25 cellular contexts compared by ENCODE assay signal in the genomic region with DNA sequence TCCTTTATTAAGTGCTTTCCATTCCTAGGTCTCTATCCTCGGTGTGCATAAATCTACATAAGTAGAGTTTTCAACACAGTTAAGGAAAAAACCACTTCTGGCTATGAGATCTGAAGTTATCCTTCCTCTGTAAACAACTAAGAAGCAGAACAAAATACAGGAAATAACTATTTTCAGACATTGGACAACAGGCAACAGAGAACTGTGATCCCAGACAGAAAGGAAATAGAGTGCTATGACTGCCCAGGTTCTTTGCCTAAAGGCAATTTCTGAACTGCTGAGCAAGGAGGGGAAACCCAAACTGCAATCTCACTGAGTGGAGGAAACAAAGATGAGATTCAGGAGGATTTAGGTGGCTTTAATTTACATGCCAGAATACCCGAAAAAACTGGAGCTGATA.
DNase-seq lines count a peak whose midpoint lies in the region; ATAC-seq and TF ChIP-seq lines count a peak whose summit lies in the region.
"Had no signal": no experiment of that assay in that cellular context is flagged by ENCODE, and none has a peak within 500 bp of the region (broad histone marks: within the 10 kb centered on the region; RNA-seq: fewer than 3 reads in every experiment).

No MANE protein-coding gene starts in this region.

- TF ChIP-seq CTCF in A673 (conservative IDR thresholded peaks at IDR 0.05; ENCODE audit: low read depth, low read length) = no peak
- TF ChIP-seq CTCF in GM23338 (conservative IDR thresholded peaks at IDR 0.05; ENCODE audit: low read depth in 2 of 2) = no peak
- TF ChIP-seq CTCF in mammary epithelial cell (conservative IDR thresholded peaks at IDR 0.05 in 1 of 2, IDR thresholded peaks at IDR 0.05 in 1 of 2; ENCODE audit: extremely low read depth in 1 of 2, insufficient read depth in 1 of 2, low read depth in 1 of 2, low read length in 2 of 2) = no peak
- no peak for TF ChIP-seq CTCF in CD14-positive monocyte (IDR thresholded peaks at IDR 0.05)

- no peaks in the 10 kb centered on the region; the same call in 1 of the 2 replicates for H3K9me2 ChIP-seq in GM23338 (ENCODE audit: insufficient read depth)

- H3K4me1 ChIP-seq in A673 (ENCODE audit: insufficient read depth, low read length, poor library complexity, severe bottlenecking) (peaks cover 7% of the 10 kb centered on the region), GM23338 (ENCODE audit: insufficient read depth) (no peaks in the 10 kb centered on the region), mammary epithelial cell (ENCODE audit: insufficient read depth, low read length) (peaks cover 26% of the 10 kb centered on the region)

- H3K79me2 ChIP-seq in GM23338 (replicated peaks; ENCODE audit: insufficient read depth) (no peaks in the 10 kb centered on the region), mammary epithelial cell (ENCODE audit: insufficient read depth, low read length) (no peaks in the 10 kb centered on the region)

- ATAC-seq in GM23338 = no peak
- ATAC-seq: K562, lower lobe of right lung, Right ventricle myocardium inferior had no signal

- no peaks in the 10 kb centered on the region for H3K27me3 ChIP-seq in A673 (replicated peaks; ENCODE audit: insufficient read depth, low read depth, low read length, poor library complexity)
- no peaks in the 10 kb centered on the region for H3K27me3 ChIP-seq in GM23338 (ENCODE audit: insufficient read depth)
- no peaks in the 10 kb centered on the region for H3K27me3 ChIP-seq in mammary epithelial cell (ENCODE audit: insufficient read depth, low read length)
- H3K27me3 ChIP-seq: esophagus squamous epithelium had no signal

- CTCF ChIA-PET in A673 (lab: Charles Lee) (no interaction called here), mammary epithelial cell (lab: Charles Lee; ENCODE audit: low non-redundant PET) (no interaction called here)

- dilution Hi-C loops in mammary epithelial cell (cut with HindIII; ENCODE audit: low sequenced_read_pairs) = no loop called here

- H3F3A ChIP-seq in GM23338 (replicated peaks; ENCODE audit: low read depth) = no peaks in the 10 kb centered on the region

- no peaks in the 10 kb centered on the region for H3K27me3 Mint-ChIP-seq in GM23338 (ENCODE audit: insufficient read depth, low read depth, poor library complexity)
- H3K27me3 Mint-ChIP-seq in CD14-positive monocyte (ENCODE audit: low read depth in 3 of 3) = no peaks in the 10 kb centered on the region

- H3K4me3 Mint-ChIP-seq in GM23338 = no peak overlapping the region
- no peak overlapping the region for H3K4me3 Mint-ChIP-seq in CD14-positive monocyte
- H3K4me3 Mint-ChIP-seq: T-helper 1 cell treated with Interleukin-12 subunit alpha and Interleukin-12 subunit beta and Interleukin-4 antibody, amounts not matched to agents 30 μg/mL and 1 μg/mL, for 36 hours had no signal

- H3K36me3 ChIP-seq in A673 (ENCODE audit: insufficient read depth, low read length, poor library complexity, severe bottlenecking) = no peaks in the 10 kb centered on the region
- no peaks in the 10 kb centered on the region for H3K36me3 ChIP-seq in GM23338 (ENCODE audit: insufficient read depth)
- no peaks in the 10 kb centered on the region for H3K36me3 ChIP-seq in mammary epithelial cell (ENCODE audit: insufficient read depth, low read length)
- H3K36me3 ChIP-seq: esophagus squamous epithelium, lower lobe of right lung had no signal

- no peak overlapping the region for H3K9ac ChIP-seq in mammary epithelial cell (ENCODE audit: insufficient read depth, low read length)

- H3K4me1 Mint-ChIP-seq in GM23338 (no peaks in the 10 kb centered on the region), CD14-positive monocyte (peaks cover 6% of the 10 kb centered on the region)

- no peaks in the 10 kb centered on the region for H3K36me3 Mint-ChIP-seq in GM23338 (ENCODE audit: low read depth)
- no peaks in the 10 kb centered on the region for H3K36me3 Mint-ChIP-seq in CD14-positive monocyte

- POLR2A ChIA-PET in A673 (lab: Charles Lee; ENCODE audit: low non-redundant PET) = interaction anchor here (0.6 kb wide), 1 partner anchor 355 kb away, joined by 6 read pairs; no protein-coding TSS in a partner anchor

- H3K9me3 Mint-ChIP-seq in GM23338 (no peaks in the 10 kb centered on the region), CD14-positive monocyte (peaks cover 0 to 3% (median 2%) of the 10 kb centered on the region in 7 donors)
- H3K9me3 Mint-ChIP-seq: T-helper 1 cell treated with Interleukin-12 subunit alpha and Interleukin-12 subunit beta and Interleukin-4 antibody, amounts not matched to agents 30 μg/mL and 1 μg/mL, for 36 hours had no signal

- no peak overlapping the region for H3K4me3 ChIP-seq in A673 (ENCODE audit: low read depth, low read length, poor library complexity, severe bottlenecking)
- no peak overlapping the region for H3K4me3 ChIP-seq in GM23338
- H3K4me3 ChIP-seq in mammary epithelial cell (replicated peaks in 1 of 3; ENCODE audit: insufficient read depth in 1 of 3, low read depth in 2 of 3, low read length in 3 of 3) = no peak overlapping the region
- H3K4me3 ChIP-seq: esophagus squamous epithelium, K562, lower lobe of right lung had no signal

- no peak overlapping the region for H3K27ac ChIP-seq in A673 (ENCODE audit: low read depth, low read length, poor library complexity, severe bottlenecking)
- no peak overlapping the region for H3K27ac ChIP-seq in GM23338 (ENCODE audit: low read depth)
- peak overlapping the region; percentile 50 for H3K27ac ChIP-seq in mammary epithelial cell (ENCODE audit: insufficient read depth, low read depth, low read length)
- H3K27ac ChIP-seq: C4-2B, lower lobe of right lung had no signal

- H3K4me2 ChIP-seq in GM23338 (no peak overlapping the region), mammary epithelial cell (ENCODE audit: insufficient read depth, low read depth, low read length) (no peak overlapping the region)

- intact Hi-C loops in A673 (cut with micrococcal nuclease; ENCODE audit: unreplicated experiment) = no loop called here
- intact Hi-C loops in mammary epithelial cell (cut with micrococcal nuclease) = no loop called here
- intact Hi-C loops in CD14-positive monocyte (cut with micrococcal nuclease) = no loop called here
- intact Hi-C loops in posterior vena cava (cut with DNase I) = no loop called here

- 0 out of 2 replicates have a peak overlapping the region, but pooled peaks have one; percentile 6 for H2AFZ ChIP-seq in GM23338
- peak overlapping the region; percentile 82 for H2AFZ ChIP-seq in mammary epithelial cell (ENCODE audit: low read depth, low read length)

- peak; percentile 36 for DNase-seq in A673 (ENCODE audit: low spot score)
- DNase-seq in GM23338 (ENCODE audit: low spot score) = no peak
- peak; percentile 73 for DNase-seq in mammary epithelial cell
- DNase-seq in medulla oblongata (ENCODE audit: extremely low spot score) = peak; percentile 42
- no peak for DNase-seq in CD14-positive monocyte (ENCODE audit: low spot score)
- no peak for DNase-seq in activated CD4-positive, alpha-beta T cell treated with anti-CD3 and anti-CD28 coated beads, Interleukin-2, amount 50 U/mL, for 48 hours
- no peak for DNase-seq in NCI-H345 treated with DMSO at 0.1 percent for 48 hours (lab: John Stamatoyannopoulos, UW; ENCODE audit: unreplicated experiment)
- DNase-seq in posterior vena cava (ENCODE audit: low spot score) = no peak
- DNase-seq: activated CD4-positive, alpha-beta T cell treated with anti-CD3 and anti-CD28 coated beads, Interleukin-2, amount 50 U/mL, for 4 hours; activated naive CD4-positive, alpha-beta T cell; amygdala; caudate nucleus; DMS53; esophagus squamous epithelium; lower lobe of right lung; NCI-H1092; NCI-H2029 treated with DMSO at 0.1 percent for 48 hours; NCI-H524; posterior cingulate gyrus; small intestine; stimulated activated CD4-positive, alpha-beta T cell treated with anti-CD3 and anti-CD28 coated beads, Interleukin-4, amount 100 ng/mL, for 24 hours had no signal

- in situ Hi-C loops in mammary epithelial cell (cut with MboI; ENCODE audit: low sequenced_read_pairs in 2 of 2) = loop anchor here in 1 of 2 donors (25.0 kb wide), 1 partner anchor 668 kb away; no protein-coding TSS in a partner anchor

- H4K20me1 ChIP-seq in GM23338 (replicated peaks; ENCODE audit: insufficient read depth) (no peaks in the 10 kb centered on the region), mammary epithelial cell (ENCODE audit: insufficient read depth, low read length) (no peaks in the 10 kb centered on the region)

- H3K27ac Mint-ChIP-seq in GM23338 (no peak overlapping the region), CD14-positive monocyte (peak overlapping the region in 1 of 7 donors; percentile 37)
- H3K27ac Mint-ChIP-seq: T-helper 1 cell treated with Interleukin-12 subunit alpha and Interleukin-12 subunit beta and Interleukin-4 antibody, amounts not matched to agents 30 μg/mL and 1 μg/mL, for 36 hours had no signal

- WGBS in mammary epithelial cell (ENCODE audit: low coverage, missing lambda C conversion rate) = 43% methylated on average over 2 of the region's 2 CpGs

- BruUV-seq in A673 (replicated peaks; lab: Mats Ljungman, UMichigan) (no TSS peak), mammary epithelial cell (replicated peaks; lab: Mats Ljungman, UMichigan) (no TSS peak)

- H3K9me3 ChIP-seq in A673 (ENCODE audit: low read depth, low read length, poor library complexity, severe bottlenecking) (no peaks in the 10 kb centered on the region), mammary epithelial cell (replicated peaks; ENCODE audit: insufficient read depth, low read length) (no peaks in the 10 kb centered on the region)
- H3K9me3 ChIP-seq: esophagus squamous epithelium, lower lobe of right lung had no signal

TF ChIP-seq in GM23338, 12 proteins besides CTCF, POLR2A, EP300 and RAD21:
- TF ChIP-seq JUNB (IDR thresholded peaks at IDR 0.05; ENCODE audit: unreplicated experiment) (no peak), CREB1 (CRISPR knock-in tag; IDR thresholded peaks at IDR 0.05; ENCODE audit: low read depth) (no peak)
TF ChIP-seq in GM23338: peak in this region for 0.

Comparison
In these comparisons a context has a peak if more than half of its experiments do, and no peak if none do; other contexts are left out.
1. DNase-seq: peak in A673 (single experiment), mammary epithelial cell (single experiment) and medulla oblongata (single experiment); none in GM23338 (single experiment), CD14-positive monocyte (single experiment), activated CD4-positive, alpha-beta T cell treated with anti-CD3 and anti-CD28 coated beads, Interleukin-2, amount 50 U/mL, for 48 hours (0 of 2), NCI-H345 treated with DMSO at 0.1 percent for 48 hours (single experiment) and posterior vena cava (single experiment).